In genomic region chr7:30681262-30682130, GRCh38 we compare ENCODE assay signal across 11 cellular contexts. TPM values are rescaled to one million over a fixed set of nuclear protein-coding genes. Genes with fewer than 3 reads are reported as not detected.
DNase-seq lines count a peak whose midpoint lies in the region; ATAC-seq, FAIRE-seq and TF ChIP-seq lines count a peak whose summit lies in the region.
"Had no signal": no experiment of that assay in that cellular context is flagged by ENCODE, and none has a peak within 500 bp of the region (broad histone marks: within the 10 kb centered on the region; RNA-seq: fewer than 3 reads in every experiment).

No MANE protein-coding gene starts in this region.

- H3K4me1 ChIP-seq in adipocyte (ENCODE audit: control insufficient read depth, insufficient read depth, low read length) (peaks cover 9% of the 10 kb centered on the region), HepG2 (ENCODE audit: insufficient read depth, low read length) (no peaks in the 10 kb centered on the region), testis (peaks cover 10% of the 10 kb centered on the region)

- no peak for DNase-seq in activated CD4-positive, CD25-positive, alpha-beta regulatory T cell treated with anti-CD3 and anti-CD28 coated beads, Interleukin-2, amount 50 U/mL, for 72 hours
- DNase-seq in adipocyte (ENCODE audit: low read depth) (no peak), HepG2 (ENCODE audit: low spot score) (no peak), testis (peak; percentile 21), amygdala (lab: John Stamatoyannopoulos, UW) (no peak), NCI-H1436 (lab: John Stamatoyannopoulos, UW) (no peak)
- DNase-seq: hippocampal formation, NCI-H187 treated with DMSO at 0.1 percent for 48 hours had no signal

- TF ChIP-seq POLR2A in HepG2 (IDR thresholded peaks at IDR 0.05; ENCODE audit: insufficient read depth in 1 of 2, low read depth in 2 of 2, low read length in 2 of 2) (no peak), testis (IDR thresholded peaks at IDR 0.05) (no peak)

- H3K9ac ChIP-seq in adipocyte (ENCODE audit: low read length) (no peak overlapping the region), HepG2 (ENCODE audit: insufficient read depth, low read depth, low read length) (no peak overlapping the region)

- POLR2A ChIA-PET in HepG2 (lab: Yijun Ruan, JAX) = no interaction called here

- no peak for TF ChIP-seq CTCF in HepG2 (CRISPR knock-in tag; IDR thresholded peaks at IDR 0.05)
- no peak for TF ChIP-seq CTCF in testis (IDR thresholded peaks at IDR 0.05)

- no peak for TF ChIP-seq RAD21 in HepG2 (CRISPR knock-in tag; IDR thresholded peaks at IDR 0.05)

- H3K27me3 ChIP-seq in adipocyte (replicated peaks; ENCODE audit: control insufficient read depth, insufficient read depth, low read length) (peaks cover 95% of the 10 kb centered on the region), HepG2 (ENCODE audit: control insufficient read depth in 1 of 2, insufficient read depth in 2 of 2, low read length in 2 of 2) (peaks cover 4 to 49% of the 10 kb centered on the region in 2 experiments; a peak in 4 of 5 replicates), testis (no peaks in the 10 kb centered on the region)

- H3K79me2 ChIP-seq in HepG2 (ENCODE audit: insufficient read depth, low read length) = no peaks in the 10 kb centered on the region

- BruUV-seq in HepG2 (replicated peaks; lab: Mats Ljungman, UMichigan) = no TSS peak

- H3K27ac ChIP-seq in HepG2 (ENCODE audit: extremely low read length, insufficient read depth, low read length) = no peak overlapping the region
- H3K27ac ChIP-seq in testis = no peak overlapping the region

- intact Hi-C loops in HepG2 (cut with micrococcal nuclease; ENCODE audit: unreplicated experiment) = loop anchor here (1.0 kb wide), 1 partner anchor 59 kb away; no protein-coding TSS in a partner anchor
- intact Hi-C loops in testis (cut with DNase I; ENCODE audit: low total_unique reads) = loop anchor here (10.0 kb wide), 1 partner anchor 63 kb away; no protein-coding TSS in a partner anchor

- H3K4me3 ChIP-seq in adipocyte (ENCODE audit: low read length) (peak overlapping the region; percentile 47), HepG2 (replicated peaks in 1 of 3; ENCODE audit: insufficient read depth in 1 of 3, low read depth in 2 of 3, low read length in 3 of 3) (peak overlapping the region in 2 of 3 experiments; percentile 28 to 54; a peak in 2 of 6 replicates), testis (peak overlapping the region; percentile 40 to 51)

- H4K20me1 ChIP-seq in HepG2 (ENCODE audit: insufficient read depth, low read length) = no peaks in the 10 kb centered on the region

- TF ChIP-seq EP300 in HepG2 (IDR thresholded peaks at IDR 0.05; ENCODE audit: low read depth in 2 of 2, low read length in 2 of 2) (no peak), HepG2 (CRISPR knock-in tag; IDR thresholded peaks at IDR 0.05; ENCODE audit: borderline replicate concordance) (no peak)

- no peak for FAIRE-seq in HepG2 (lab: Jason Lieb, UNC)

- CTCF ChIA-PET in HepG2 (lab: Yijun Ruan, JAX; ENCODE audit: low intra/inter-chr PET ratio, low total read pairs) = no interaction called here

- H2AFZ ChIP-seq in HepG2 (ENCODE audit: low read length) = no peak overlapping the region

- H3K4me2 ChIP-seq in HepG2 (ENCODE audit: low read depth, low read length) = peak overlapping the region; percentile 57

- in situ Hi-C loops in HepG2 (cut with HindIII; ENCODE audit: extremely low pct_ligation_motif_present, low pct_unique_long_range_greater_than_20kb) = no loop called here

- 57% methylated on average over 47 of the region's 53 CpGs for WGBS in HepG2 (ENCODE audit: low lambda C conversion rate)
- WGBS in testis, 2 donors = 7 to 13% methylated on average over 19 to 42 of the region's 53 CpGs

- ATAC-seq in activated CD4-positive, CD25-positive, alpha-beta regulatory T cell treated with anti-CD3 and anti-CD28 coated beads, Interleukin-2, amount 50 U/mL, for 24 hours = peak; percentile 7 to 18
- ATAC-seq in HepG2 = peak; percentile 65
- ATAC-seq in GM21576 (IDR thresholded peaks at IDR 0.05; ENCODE audit: unreplicated experiment) = no peak

- no peaks in the 10 kb centered on the region for H3K9me3 ChIP-seq in adipocyte (ENCODE audit: control insufficient read depth, low read length)
- H3K9me3 ChIP-seq in HepG2 (ENCODE audit: low read length) = no peaks in the 10 kb centered on the region
- H3K9me3 ChIP-seq in testis = no peaks in the 10 kb centered on the region

- H3K36me3 ChIP-seq in adipocyte (ENCODE audit: control insufficient read depth, insufficient read depth, low read length, severe bottlenecking) = no peaks in the 10 kb centered on the region
- H3K36me3 ChIP-seq in HepG2 (replicated peaks in 1 of 2; ENCODE audit: control insufficient read depth in 1 of 2, insufficient read depth in 2 of 2, low read length in 2 of 2) = no peaks in the 10 kb centered on the region
- H3K36me3 ChIP-seq in testis (ENCODE audit: low read depth, missing control alignments) = no peaks in the 10 kb centered on the region

TF ChIP-seq in HepG2, 621 proteins besides CTCF, POLR2A, EP300 and RAD21:
- TF ChIP-seq ZNF777 (CRISPR knock-in tag; IDR thresholded peaks at IDR 0.05) = peak; percentile 9; the same call in 1 of the 2 replicates
- no peak for TF ChIP-seq RBM39 (IDR thresholded peaks at IDR 0.05; ENCODE audit: low read depth, low read length, poor library complexity, severe bottlenecking)
- no peak for TF ChIP-seq ZNF713 (CRISPR knock-in tag; IDR thresholded peaks at IDR 0.05)
- no peak for TF ChIP-seq ZNF558 (CRISPR knock-in tag; IDR thresholded peaks at IDR 0.05; ENCODE audit: borderline replicate concordance)
- no peak for TF ChIP-seq ZNF704 (CRISPR knock-in tag; IDR thresholded peaks at IDR 0.05; ENCODE audit: borderline replicate concordance)
- no peak for TF ChIP-seq KAT7 (CRISPR knock-in tag; IDR thresholded peaks at IDR 0.05; ENCODE audit: borderline replicate concordance)
- TF ChIP-seq HES4 (CRISPR knock-in tag; IDR thresholded peaks at IDR 0.05; ENCODE audit: borderline replicate concordance) = no peak

RNA-seq across cellular contexts. Expression of gene CRHR2, which starts 0.8 kb away (rescaled TPM):
- not detected in 2 replicates for total RNA-seq in HepG2 (2016; rRNA removed; fragmentation: Illumina TruSeq; extraction: Trizol)
- total RNA-seq in HepG2 (2016; cell fraction: cytosol; rRNA removed; fragmentation: Illumina TruSeq; extraction: Trizol; ENCODE audit: low read depth) = not detected in 2 replicates
- not detected in 2 replicates for total RNA-seq in HepG2 (2016; cell fraction: insoluble cytoplasmic fraction; rRNA removed; fragmentation: Illumina TruSeq; extraction: Trizol)
- not detected in 2 replicates for total RNA-seq in HepG2 (2016; cell fraction: membrane; rRNA removed; fragmentation: Illumina TruSeq; extraction: Trizol)
- not detected in 2 replicates for total RNA-seq in HepG2 (2016; cell fraction: nucleus; rRNA removed; fragmentation: Illumina TruSeq; extraction: Trizol)
- polyA plus RNA-seq in HepG2 (2011; rRNA removed) = not detected in 2 replicates
- polyA plus RNA-seq in HepG2 (2011; cell fraction: cytosol; rRNA removed) = not detected in 2 replicates
- polyA plus RNA-seq in HepG2 (2011; cell fraction: nucleus; rRNA removed) = not detected in 2 replicates
- polyA plus RNA-seq in HepG2 (2012) = 0.11 TPM in 1 of 2 replicates, not detected in the other
- not detected in 2 replicates for polyA plus RNA-seq in HepG2 (2016; cell fraction: cytosol; fragmentation: Illumina TruSeq; extraction: Trizol; ENCODE audit: low read depth)
- polyA plus RNA-seq in HepG2 (2016; cell fraction: insoluble cytoplasmic fraction; fragmentation: Illumina TruSeq; extraction: Trizol; ENCODE audit: low read depth) = not detected in 2 replicates
- not detected in 2 replicates for polyA plus RNA-seq in HepG2 (2016; cell fraction: membrane; fragmentation: Illumina TruSeq; extraction: Trizol; ENCODE audit: low read depth)
- not detected in 2 replicates for polyA plus RNA-seq in HepG2 (2016; cell fraction: nucleus; fragmentation: Illumina TruSeq; extraction: Trizol; ENCODE audit: insufficient read depth, low read depth)
- not detected in 2 replicates for polyA minus RNA-seq in HepG2 (2011; rRNA and poly(A)+ RNA removed; ENCODE audit: low replicate concordance)
- not detected in 2 replicates for polyA minus RNA-seq in HepG2 (2011; cell fraction: cytosol; rRNA and poly(A)+ RNA removed)
- polyA minus RNA-seq in HepG2 (2011; cell fraction: nucleus; rRNA and poly(A)+ RNA removed) = not detected in 2 replicates
- total RNA-seq in testis = 1 to 10 TPM in 1 of 2 donors, under 1 TPM in 1; 0.50 to 1.2 TPM
- 1.3 TPM for polyA plus RNA-seq in testis (ENCODE audit: insufficient read depth, low read depth, low replicate concordance)
- polyA plus RNA-seq: BJ had no signal
